Comparison of ENCODE assay signal across 11 cellular contexts in the genomic region with DNA sequence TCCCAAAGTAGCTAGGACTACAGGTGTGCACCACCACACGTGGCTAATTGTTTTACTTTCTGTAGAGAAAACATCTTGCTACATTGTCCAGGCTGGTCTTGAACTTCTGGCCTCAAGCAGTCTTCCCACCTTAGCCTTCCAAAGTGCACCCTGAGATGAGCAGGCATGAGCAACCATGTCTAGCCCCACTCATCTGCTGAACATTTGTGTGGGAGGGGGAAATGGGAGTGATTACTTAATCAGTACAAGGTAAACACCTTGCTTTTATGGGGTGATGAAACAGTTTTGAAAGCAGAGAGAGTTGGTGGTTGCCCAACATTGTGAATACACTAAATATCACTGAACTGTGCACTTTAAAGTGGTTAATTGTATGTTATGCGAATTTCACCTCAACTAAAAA. TPM values are rescaled to one million over a fixed set of nuclear protein-coding genes. Genes with fewer than 3 reads are reported as not detected.
DNase-seq lines count a peak whose midpoint lies in the region; ATAC-seq and TF ChIP-seq lines count a peak whose summit lies in the region.
"Had no signal": no experiment of that assay in that cellular context is flagged by ENCODE, and none has a peak within 500 bp of the region (broad histone marks: within the 10 kb centered on the region; RNA-seq: fewer than 3 reads in every experiment).

No MANE protein-coding gene starts in this region.

- no peak overlapping the region for H3K4me3 Mint-ChIP-seq in CD14-positive monocyte

- ATAC-seq in left lobe of liver: peak; percentile 9
- no peak for ATAC-seq in GM21786 (IDR thresholded peaks at IDR 0.05; ENCODE audit: unreplicated experiment)
- no peak for ATAC-seq in GM21723 (IDR thresholded peaks at IDR 0.05; ENCODE audit: unreplicated experiment)
- ATAC-seq: psoas muscle had no signal

- TF ChIP-seq CTCF in CD14-positive monocyte (IDR thresholded peaks at IDR 0.05): no peak

- intact Hi-C loops in CD14-positive monocyte (cut with micrococcal nuclease): no loop called here

- H3K27me3 Mint-ChIP-seq in CD14-positive monocyte (ENCODE audit: low read depth in 3 of 3): peaks cover 0 to 3% (median 2%) of the 10 kb centered on the region in 3 donors
- H3K27me3 Mint-ChIP-seq: CD4-positive, alpha-beta memory T cell had no signal

- H3K36me3 Mint-ChIP-seq in CD14-positive monocyte: peaks cover 19 to 22% of the 10 kb centered on the region in 2 donors

- H3K27ac Mint-ChIP-seq in CD14-positive monocyte: peak overlapping the region in 1 of 7 donors; percentile 75

- peaks cover 96% of the 10 kb centered on the region for H3K4me1 Mint-ChIP-seq in CD14-positive monocyte

- H3K9me3 Mint-ChIP-seq in CD14-positive monocyte: no peaks in the 10 kb centered on the region

- peak; percentile 9 for DNase-seq in stimulated activated naive CD4-positive, alpha-beta T cell treated with Interleukin-2 at 50 U/mL for 16 hours (lab: John Stamatoyannopoulos, UW)
- DNase-seq in stimulated activated naive CD4-positive, alpha-beta T cell (lab: John Stamatoyannopoulos, UW): no peak
- peak; percentile 18 to 31 for DNase-seq in activated T-cell treated with anti-CD3 and anti-CD28 coated beads, Interleukin-2, amount 50 U/mL, for 48 hours
- DNase-seq in left lobe of liver (ENCODE audit: low spot score): peak; percentile 56
- DNase-seq in CD14-positive monocyte (ENCODE audit: low spot score): no peak
- DNase-seq: CD4-positive, alpha-beta memory T cell; KG1; NCI-H2081 treated with DMSO at 0.1 percent for 48 hours had no signal

RNA-seq across cellular contexts. Expression of gene APMAP, which starts 5.3 kb away (rescaled TPM):
- 180 TPM for total RNA-seq in left lobe of liver
- 10 to 100 TPM; 73.2 to 74.0 TPM for polyA plus RNA-seq in CD14-positive monocyte

RNA-seq across cellular contexts. Expression of gene CST7, which starts 38.2 kb away (rescaled TPM):
- 0.38 TPM for total RNA-seq in left lobe of liver
- polyA plus RNA-seq in CD14-positive monocyte: 1 to 10 TPM; 1.8 to 3.2 TPM

Comparison
In these comparisons a context has a peak if more than half of its experiments do, and no peak if none do; other contexts are left out.
1. DNase-seq: peak in stimulated activated naive CD4-positive, alpha-beta T cell treated with Interleukin-2 at 50 U/mL for 16 hours (single experiment), activated T-cell treated with anti-CD3 and anti-CD28 coated beads, Interleukin-2, amount 50 U/mL, for 48 hours (2 of 2) and left lobe of liver (single experiment); none in stimulated activated naive CD4-positive, alpha-beta T cell (0 of 6) and CD14-positive monocyte (single experiment).